In the genomic region with DNA sequence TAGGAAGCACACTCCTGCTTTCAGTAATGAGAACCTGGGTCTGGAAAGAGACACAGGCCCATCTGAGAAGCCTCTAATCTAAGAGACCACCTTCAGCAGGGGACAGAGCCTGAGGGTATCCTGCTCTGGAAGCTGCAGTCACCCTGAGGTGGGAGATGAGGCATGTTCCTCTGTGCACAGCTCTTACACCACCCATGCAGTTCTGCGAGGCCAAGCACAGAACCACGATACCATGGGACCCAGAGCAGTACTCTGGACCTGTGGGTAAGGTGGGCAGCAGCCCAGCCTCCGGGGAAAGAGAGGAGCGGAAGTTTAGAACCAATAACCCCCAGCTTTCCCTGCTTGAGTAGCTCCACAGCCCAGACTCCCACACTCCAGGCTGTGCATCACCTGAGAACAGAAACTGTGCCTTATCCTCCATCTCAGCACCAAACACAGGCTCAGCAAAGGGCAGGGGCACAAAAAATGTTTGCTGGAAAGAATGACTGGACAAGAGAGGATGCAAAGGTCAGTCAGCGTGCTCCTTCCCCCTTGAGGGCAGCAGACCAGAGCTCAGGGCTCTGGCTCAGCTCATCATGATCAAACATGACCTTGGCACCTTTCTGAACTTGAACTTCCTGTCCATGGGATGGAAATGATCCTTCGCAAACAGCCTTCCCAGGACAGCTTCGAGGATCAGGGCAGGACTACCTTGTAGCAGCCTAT, we compare ENCODE assay signal across 2 cellular contexts.
A peak's percentile ranks its signal among the peaks of the same experiment; 100 is the strongest.
TF ChIP-seq lines count a peak whose summit lies in the region.

No MANE protein-coding gene starts in this region.

TF ChIP-seq in GM23338, 12 proteins besides CTCF, POLR2A, EP300 and RAD21 (continued from another document):
- TF ChIP-seq ZNF114 (CRISPR knock-in tag; IDR thresholded peaks at IDR 0.05) (no peak), STAT1 (IDR thresholded peaks at IDR 0.05; ENCODE audit: unreplicated experiment) (no peak), POLR2AphosphoS5 (IDR thresholded peaks at IDR 0.05; ENCODE audit: low read depth) (no peak), ZNF331 (CRISPR knock-in tag; IDR thresholded peaks at IDR 0.05; ENCODE audit: low read depth) (no peak), EZH2phosphoT487 (IDR thresholded peaks at IDR 0.05; ENCODE audit: unreplicated experiment) (no peak), EZH2 (IDR thresholded peaks at IDR 0.05; ENCODE audit: low read depth, unreplicated experiment) (no peak)
- TF ChIP-seq, protein P1, sequence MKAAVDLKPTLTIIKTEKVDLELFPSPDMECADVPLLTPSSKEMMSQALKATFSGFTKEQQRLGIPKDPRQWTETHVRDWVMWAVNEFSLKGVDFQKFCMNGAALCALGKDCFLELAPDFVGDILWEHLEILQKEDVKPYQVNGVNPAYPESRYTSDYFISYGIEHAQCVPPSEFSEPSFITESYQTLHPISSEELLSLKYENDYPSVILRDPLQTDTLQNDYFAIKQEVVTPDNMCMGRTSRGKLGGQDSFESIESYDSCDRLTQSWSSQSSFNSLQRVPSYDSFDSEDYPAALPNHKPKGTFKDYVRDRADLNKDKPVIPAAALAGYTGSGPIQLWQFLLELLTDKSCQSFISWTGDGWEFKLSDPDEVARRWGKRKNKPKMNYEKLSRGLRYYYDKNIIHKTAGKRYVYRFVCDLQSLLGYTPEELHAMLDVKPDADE (IDR thresholded peaks at IDR 0.05): no peak

TF ChIP-seq in HepG2, 621 proteins besides CTCF, POLR2A, EP300 and RAD21 (continued from another document and continues in another):
- TF ChIP-seq, protein P2, sequence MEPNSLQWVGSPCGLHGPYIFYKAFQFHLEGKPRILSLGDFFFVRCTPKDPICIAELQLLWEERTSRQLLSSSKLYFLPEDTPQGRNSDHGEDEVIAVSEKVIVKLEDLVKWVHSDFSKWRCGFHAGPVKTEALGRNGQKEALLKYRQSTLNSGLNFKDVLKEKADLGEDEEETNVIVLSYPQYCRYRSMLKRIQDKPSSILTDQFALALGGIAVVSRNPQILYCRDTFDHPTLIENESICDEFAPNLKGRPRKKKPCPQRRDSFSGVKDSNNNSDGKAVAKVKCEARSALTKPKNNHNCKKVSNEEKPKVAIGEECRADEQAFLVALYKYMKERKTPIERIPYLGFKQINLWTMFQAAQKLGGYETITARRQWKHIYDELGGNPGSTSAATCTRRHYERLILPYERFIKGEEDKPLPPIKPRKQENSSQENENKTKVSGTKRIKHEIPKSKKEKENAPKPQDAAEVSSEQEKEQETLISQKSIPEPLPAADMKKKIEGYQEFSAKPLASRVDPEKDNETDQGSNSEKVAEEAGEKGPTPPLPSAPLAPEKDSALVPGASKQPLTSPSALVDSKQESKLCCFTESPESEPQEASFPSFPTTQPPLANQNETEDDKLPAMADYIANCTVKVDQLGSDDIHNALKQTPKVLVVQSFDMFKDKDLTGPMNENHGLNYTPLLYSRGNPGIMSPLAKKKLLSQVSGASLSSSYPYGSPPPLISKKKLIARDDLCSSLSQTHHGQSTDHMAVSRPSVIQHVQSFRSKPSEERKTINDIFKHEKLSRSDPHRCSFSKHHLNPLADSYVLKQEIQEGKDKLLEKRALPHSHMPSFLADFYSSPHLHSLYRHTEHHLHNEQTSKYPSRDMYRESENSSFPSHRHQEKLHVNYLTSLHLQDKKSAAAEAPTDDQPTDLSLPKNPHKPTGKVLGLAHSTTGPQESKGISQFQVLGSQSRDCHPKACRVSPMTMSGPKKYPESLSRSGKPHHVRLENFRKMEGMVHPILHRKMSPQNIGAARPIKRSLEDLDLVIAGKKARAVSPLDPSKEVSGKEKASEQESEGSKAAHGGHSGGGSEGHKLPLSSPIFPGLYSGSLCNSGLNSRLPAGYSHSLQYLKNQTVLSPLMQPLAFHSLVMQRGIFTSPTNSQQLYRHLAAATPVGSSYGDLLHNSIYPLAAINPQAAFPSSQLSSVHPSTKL (CRISPR knock-in tag; IDR thresholded peaks at IDR 0.05): peak; percentile 94
- TF ChIP-seq NFKBIZ (CRISPR knock-in tag; IDR thresholded peaks at IDR 0.05) (peak; percentile 23; the same call in 1 of the 2 replicates), PRMT3 (CRISPR knock-in tag; IDR thresholded peaks at IDR 0.05; ENCODE audit: borderline replicate concordance, low read depth) (no peak), ZNF792 (CRISPR knock-in tag; IDR thresholded peaks at IDR 0.05) (no peak), ZSCAN20 (CRISPR knock-in tag; IDR thresholded peaks at IDR 0.05; ENCODE audit: borderline replicate concordance) (no peak), RCOR2 (CRISPR knock-in tag; IDR thresholded peaks at IDR 0.05) (peak; percentile 85), ZSCAN29 (CRISPR knock-in tag; conservative IDR thresholded peaks at IDR 0.05) (no peak), HNF4G (IDR thresholded peaks at IDR 0.05; ENCODE audit: borderline replicate concordance, low read depth, low read length) (peak; percentile 84), HNF4G (CRISPR knock-in tag; IDR thresholded peaks at IDR 0.05; ENCODE audit: borderline replicate concordance, low read depth) (peak; percentile 73; the same call in 1 of the 2 replicates), ZNF326 (CRISPR knock-in tag; IDR thresholded peaks at IDR 0.05; ENCODE audit: borderline replicate concordance) (no peak), XRCC5 (optimal IDR thresholded peaks at IDR 0.05; ENCODE audit: low read length) (peak; percentile 47), ERF (CRISPR knock-in tag; IDR thresholded peaks at IDR 0.05) (peak; percentile 69; the same call in 1 of the 2 replicates), MZF1 (CRISPR knock-in tag; IDR thresholded peaks at IDR 0.05; ENCODE audit: borderline replicate concordance) (no peak), ZNF350 (CRISPR knock-in tag; IDR thresholded peaks at IDR 0.05; ENCODE audit: borderline replicate concordance, low read depth) (no peak), HOXD1 (CRISPR knock-in tag; IDR thresholded peaks at IDR 0.05) (peak; percentile 60; the same call in 1 of the 2 replicates), ZNF263 (CRISPR knock-in tag; IDR thresholded peaks at IDR 0.05) (0 out of 2 replicates have a peak, but pooled peaks have one; percentile 20), TSC22D2 (CRISPR knock-in tag; IDR thresholded peaks at IDR 0.05; ENCODE audit: borderline replicate concordance) (no peak), ZNF766 (CRISPR knock-in tag; IDR thresholded peaks at IDR 0.05; ENCODE audit: borderline replicate concordance) (no peak), STAG1 (CRISPR knock-in tag; IDR thresholded peaks at IDR 0.05) (peak; percentile 30; the same call in 1 of the 2 replicates), ZNF3 (CRISPR knock-in tag; IDR thresholded peaks at IDR 0.05) (no peak), HDAC2 (CRISPR knock-in tag; IDR thresholded peaks at IDR 0.05) (peak; percentile 68; the same call in 1 of the 2 replicates), TARDBP (CRISPR knock-in tag; IDR thresholded peaks at IDR 0.05) (peak; percentile 76), SRSF9 (IDR thresholded peaks at IDR 0.05; ENCODE audit: borderline replicate concordance, insufficient read depth, low read depth, low read length, poor library complexity, severe bottlenecking) (no peak), SALL2 (CRISPR knock-in tag; IDR thresholded peaks at IDR 0.05) (no peak), ZNF496 (CRISPR knock-in tag; IDR thresholded peaks at IDR 0.05; ENCODE audit: insufficient replicate concordance) (no peak), ZNF33B (CRISPR knock-in tag; IDR thresholded peaks at IDR 0.05) (no peak), ZNF660 (CRISPR knock-in tag; IDR thresholded peaks at IDR 0.05; ENCODE audit: borderline replicate concordance, low read depth) (no peak)
- TF ChIP-seq, protein P3, sequence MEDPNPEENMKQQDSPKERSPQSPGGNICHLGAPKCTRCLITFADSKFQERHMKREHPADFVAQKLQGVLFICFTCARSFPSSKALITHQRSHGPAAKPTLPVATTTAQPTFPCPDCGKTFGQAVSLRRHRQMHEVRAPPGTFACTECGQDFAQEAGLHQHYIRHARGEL (CRISPR knock-in tag; IDR thresholded peaks at IDR 0.05): no peak
- TF ChIP-seq, protein P4, sequence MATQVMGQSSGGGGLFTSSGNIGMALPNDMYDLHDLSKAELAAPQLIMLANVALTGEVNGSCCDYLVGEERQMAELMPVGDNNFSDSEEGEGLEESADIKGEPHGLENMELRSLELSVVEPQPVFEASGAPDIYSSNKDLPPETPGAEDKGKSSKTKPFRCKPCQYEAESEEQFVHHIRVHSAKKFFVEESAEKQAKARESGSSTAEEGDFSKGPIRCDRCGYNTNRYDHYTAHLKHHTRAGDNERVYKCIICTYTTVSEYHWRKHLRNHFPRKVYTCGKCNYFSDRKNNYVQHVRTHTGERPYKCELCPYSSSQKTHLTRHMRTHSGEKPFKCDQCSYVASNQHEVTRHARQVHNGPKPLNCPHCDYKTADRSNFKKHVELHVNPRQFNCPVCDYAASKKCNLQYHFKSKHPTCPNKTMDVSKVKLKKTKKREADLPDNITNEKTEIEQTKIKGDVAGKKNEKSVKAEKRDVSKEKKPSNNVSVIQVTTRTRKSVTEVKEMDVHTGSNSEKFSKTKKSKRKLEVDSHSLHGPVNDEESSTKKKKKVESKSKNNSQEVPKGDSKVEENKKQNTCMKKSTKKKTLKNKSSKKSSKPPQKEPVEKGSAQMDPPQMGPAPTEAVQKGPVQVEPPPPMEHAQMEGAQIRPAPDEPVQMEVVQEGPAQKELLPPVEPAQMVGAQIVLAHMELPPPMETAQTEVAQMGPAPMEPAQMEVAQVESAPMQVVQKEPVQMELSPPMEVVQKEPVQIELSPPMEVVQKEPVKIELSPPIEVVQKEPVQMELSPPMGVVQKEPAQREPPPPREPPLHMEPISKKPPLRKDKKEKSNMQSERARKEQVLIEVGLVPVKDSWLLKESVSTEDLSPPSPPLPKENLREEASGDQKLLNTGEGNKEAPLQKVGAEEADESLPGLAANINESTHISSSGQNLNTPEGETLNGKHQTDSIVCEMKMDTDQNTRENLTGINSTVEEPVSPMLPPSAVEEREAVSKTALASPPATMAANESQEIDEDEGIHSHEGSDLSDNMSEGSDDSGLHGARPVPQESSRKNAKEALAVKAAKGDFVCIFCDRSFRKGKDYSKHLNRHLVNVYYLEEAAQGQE (IDR thresholded peaks at IDR 0.05; ENCODE audit: borderline replicate concordance in 1 of 2, low read depth in 1 of 2, low read length in 2 of 2): peak in 1 of 2 experiments; percentile 49; a peak in 1 of 4 replicates
- TF ChIP-seq, protein P5, sequence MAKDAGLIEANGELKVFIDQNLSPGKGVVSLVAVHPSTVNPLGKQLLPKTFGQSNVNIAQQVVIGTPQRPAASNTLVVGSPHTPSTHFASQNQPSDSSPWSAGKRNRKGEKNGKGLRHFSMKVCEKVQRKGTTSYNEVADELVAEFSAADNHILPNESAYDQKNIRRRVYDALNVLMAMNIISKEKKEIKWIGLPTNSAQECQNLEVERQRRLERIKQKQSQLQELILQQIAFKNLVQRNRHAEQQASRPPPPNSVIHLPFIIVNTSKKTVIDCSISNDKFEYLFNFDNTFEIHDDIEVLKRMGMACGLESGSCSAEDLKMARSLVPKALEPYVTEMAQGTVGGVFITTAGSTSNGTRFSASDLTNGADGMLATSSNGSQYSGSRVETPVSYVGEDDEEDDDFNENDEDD (CRISPR knock-in tag; IDR thresholded peaks at IDR 0.05; ENCODE audit: borderline replicate concordance): no peak
- TF ChIP-seq, protein P6, sequence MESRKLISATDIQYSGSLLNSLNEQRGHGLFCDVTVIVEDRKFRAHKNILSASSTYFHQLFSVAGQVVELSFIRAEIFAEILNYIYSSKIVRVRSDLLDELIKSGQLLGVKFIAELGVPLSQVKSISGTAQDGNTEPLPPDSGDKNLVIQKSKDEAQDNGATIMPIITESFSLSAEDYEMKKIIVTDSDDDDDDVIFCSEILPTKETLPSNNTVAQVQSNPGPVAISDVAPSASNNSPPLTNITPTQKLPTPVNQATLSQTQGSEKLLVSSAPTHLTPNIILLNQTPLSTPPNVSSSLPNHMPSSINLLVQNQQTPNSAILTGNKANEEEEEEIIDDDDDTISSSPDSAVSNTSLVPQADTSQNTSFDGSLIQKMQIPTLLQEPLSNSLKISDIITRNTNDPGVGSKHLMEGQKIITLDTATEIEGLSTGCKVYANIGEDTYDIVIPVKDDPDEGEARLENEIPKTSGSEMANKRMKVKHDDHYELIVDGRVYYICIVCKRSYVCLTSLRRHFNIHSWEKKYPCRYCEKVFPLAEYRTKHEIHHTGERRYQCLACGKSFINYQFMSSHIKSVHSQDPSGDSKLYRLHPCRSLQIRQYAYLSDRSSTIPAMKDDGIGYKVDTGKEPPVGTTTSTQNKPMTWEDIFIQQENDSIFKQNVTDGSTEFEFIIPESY (CRISPR knock-in tag; IDR thresholded peaks at IDR 0.05): 0 out of 2 replicates have a peak, but pooled peaks have one; percentile 32
- TF ChIP-seq, protein P7, sequence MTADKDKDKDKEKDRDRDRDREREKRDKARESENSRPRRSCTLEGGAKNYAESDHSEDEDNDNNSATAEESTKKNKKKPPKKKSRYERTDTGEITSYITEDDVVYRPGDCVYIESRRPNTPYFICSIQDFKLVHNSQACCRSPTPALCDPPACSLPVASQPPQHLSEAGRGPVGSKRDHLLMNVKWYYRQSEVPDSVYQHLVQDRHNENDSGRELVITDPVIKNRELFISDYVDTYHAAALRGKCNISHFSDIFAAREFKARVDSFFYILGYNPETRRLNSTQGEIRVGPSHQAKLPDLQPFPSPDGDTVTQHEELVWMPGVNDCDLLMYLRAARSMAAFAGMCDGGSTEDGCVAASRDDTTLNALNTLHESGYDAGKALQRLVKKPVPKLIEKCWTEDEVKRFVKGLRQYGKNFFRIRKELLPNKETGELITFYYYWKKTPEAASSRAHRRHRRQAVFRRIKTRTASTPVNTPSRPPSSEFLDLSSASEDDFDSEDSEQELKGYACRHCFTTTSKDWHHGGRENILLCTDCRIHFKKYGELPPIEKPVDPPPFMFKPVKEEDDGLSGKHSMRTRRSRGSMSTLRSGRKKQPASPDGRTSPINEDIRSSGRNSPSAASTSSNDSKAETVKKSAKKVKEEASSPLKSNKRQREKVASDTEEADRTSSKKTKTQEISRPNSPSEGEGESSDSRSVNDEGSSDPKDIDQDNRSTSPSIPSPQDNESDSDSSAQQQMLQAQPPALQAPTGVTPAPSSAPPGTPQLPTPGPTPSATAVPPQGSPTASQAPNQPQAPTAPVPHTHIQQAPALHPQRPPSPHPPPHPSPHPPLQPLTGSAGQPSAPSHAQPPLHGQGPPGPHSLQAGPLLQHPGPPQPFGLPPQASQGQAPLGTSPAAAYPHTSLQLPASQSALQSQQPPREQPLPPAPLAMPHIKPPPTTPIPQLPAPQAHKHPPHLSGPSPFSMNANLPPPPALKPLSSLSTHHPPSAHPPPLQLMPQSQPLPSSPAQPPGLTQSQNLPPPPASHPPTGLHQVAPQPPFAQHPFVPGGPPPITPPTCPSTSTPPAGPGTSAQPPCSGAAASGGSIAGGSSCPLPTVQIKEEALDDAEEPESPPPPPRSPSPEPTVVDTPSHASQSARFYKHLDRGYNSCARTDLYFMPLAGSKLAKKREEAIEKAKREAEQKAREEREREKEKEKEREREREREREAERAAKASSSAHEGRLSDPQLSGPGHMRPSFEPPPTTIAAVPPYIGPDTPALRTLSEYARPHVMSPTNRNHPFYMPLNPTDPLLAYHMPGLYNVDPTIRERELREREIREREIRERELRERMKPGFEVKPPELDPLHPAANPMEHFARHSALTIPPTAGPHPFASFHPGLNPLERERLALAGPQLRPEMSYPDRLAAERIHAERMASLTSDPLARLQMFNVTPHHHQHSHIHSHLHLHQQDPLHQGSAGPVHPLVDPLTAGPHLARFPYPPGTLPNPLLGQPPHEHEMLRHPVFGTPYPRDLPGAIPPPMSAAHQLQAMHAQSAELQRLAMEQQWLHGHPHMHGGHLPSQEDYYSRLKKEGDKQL (CRISPR knock-in tag; IDR thresholded peaks at IDR 0.05; ENCODE audit: low read depth): no peak
- TF ChIP-seq, protein P8, sequence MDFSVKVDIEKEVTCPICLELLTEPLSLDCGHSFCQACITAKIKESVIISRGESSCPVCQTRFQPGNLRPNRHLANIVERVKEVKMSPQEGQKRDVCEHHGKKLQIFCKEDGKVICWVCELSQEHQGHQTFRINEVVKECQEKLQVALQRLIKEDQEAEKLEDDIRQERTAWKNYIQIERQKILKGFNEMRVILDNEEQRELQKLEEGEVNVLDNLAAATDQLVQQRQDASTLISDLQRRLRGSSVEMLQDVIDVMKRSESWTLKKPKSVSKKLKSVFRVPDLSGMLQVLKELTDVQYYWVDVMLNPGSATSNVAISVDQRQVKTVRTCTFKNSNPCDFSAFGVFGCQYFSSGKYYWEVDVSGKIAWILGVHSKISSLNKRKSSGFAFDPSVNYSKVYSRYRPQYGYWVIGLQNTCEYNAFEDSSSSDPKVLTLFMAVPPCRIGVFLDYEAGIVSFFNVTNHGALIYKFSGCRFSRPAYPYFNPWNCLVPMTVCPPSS (IDR thresholded peaks at IDR 0.05): no peak
